Comparison of ENCODE assay signal across 1 cellular context in the genomic region with DNA sequence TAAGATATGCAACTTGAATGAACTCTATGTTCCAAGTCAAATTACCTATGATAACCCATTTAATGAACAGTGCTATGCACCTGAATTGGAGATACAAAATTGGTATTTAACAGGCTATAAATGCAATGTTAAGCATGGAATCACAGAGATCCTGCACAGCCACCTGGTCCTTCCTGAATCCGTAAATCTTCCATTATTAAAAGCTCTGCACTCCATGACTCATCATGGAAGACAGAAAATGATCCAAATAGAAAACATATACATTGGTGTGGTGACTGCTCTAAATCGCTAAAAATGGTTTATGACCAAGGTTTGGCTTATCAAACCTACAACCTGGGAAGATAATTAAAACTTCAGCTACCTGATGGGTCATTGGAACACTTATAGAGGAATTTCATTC.
TF ChIP-seq lines count a peak whose summit lies in the region.

No MANE protein-coding gene starts in this region.

TF ChIP-seq in IMR-90, 13 proteins besides CTCF, POLR2A, EP300 and RAD21 (continued from another document):
- TF ChIP-seq NFE2L2 (IDR thresholded peaks at IDR 0.05; ENCODE audit: low read depth, low read length) (no peak), SMC3 (IDR thresholded peaks at IDR 0.05; ENCODE audit: low read depth, low read length) (no peak), FOS (IDR thresholded peaks at IDR 0.05; ENCODE audit: low read depth, low read length) (no peak), MAZ (IDR thresholded peaks at IDR 0.05; ENCODE audit: borderline replicate concordance, low read depth, low read length) (no peak), MXI1 (IDR thresholded peaks at IDR 0.05; ENCODE audit: borderline replicate concordance, low read depth, low read length) (no peak), RCOR1 (IDR thresholded peaks at IDR 0.05; ENCODE audit: insufficient replicate concordance, low read length) (no peak), BHLHE40 (IDR thresholded peaks at IDR 0.05; ENCODE audit: low read depth, low read length) (no peak), CHD1 (IDR thresholded peaks at IDR 0.05; ENCODE audit: low read depth, low read length) (no peak), CEBPB (IDR thresholded peaks at IDR 0.05; ENCODE audit: low read depth, low read length) (no peak), USF2 (IDR thresholded peaks at IDR 0.05; ENCODE audit: low read depth, low read length) (no peak), RFX5 (IDR thresholded peaks at IDR 0.05; ENCODE audit: low read depth, low read length) (no peak)
- TF ChIP-seq, protein P1, sequence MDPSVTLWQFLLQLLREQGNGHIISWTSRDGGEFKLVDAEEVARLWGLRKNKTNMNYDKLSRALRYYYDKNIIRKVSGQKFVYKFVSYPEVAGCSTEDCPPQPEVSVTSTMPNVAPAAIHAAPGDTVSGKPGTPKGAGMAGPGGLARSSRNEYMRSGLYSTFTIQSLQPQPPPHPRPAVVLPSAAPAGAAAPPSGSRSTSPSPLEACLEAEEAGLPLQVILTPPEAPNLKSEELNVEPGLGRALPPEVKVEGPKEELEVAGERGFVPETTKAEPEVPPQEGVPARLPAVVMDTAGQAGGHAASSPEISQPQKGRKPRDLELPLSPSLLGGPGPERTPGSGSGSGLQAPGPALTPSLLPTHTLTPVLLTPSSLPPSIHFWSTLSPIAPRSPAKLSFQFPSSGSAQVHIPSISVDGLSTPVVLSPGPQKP (IDR thresholded peaks at IDR 0.05; ENCODE audit: borderline replicate concordance, low read depth, low read length), result no peak
